ENCODE assay signal across 1 cellular context in genomic region chr9:87547665-87548064, GRCh38.
TF ChIP-seq lines count a peak whose summit lies in the region.

No MANE protein-coding gene starts in this region.

TF ChIP-seq in K562, 482 proteins besides CTCF, POLR2A, EP300 and RAD21 (continues in another document):
- no peak for TF ChIP-seq MBD1 (CRISPR knock-in tag; IDR thresholded peaks at IDR 0.05)
- no peak for TF ChIP-seq KDM4B (IDR thresholded peaks at IDR 0.05; ENCODE audit: borderline replicate concordance in 2 of 2, low read depth in 1 of 2)
- no peak for TF ChIP-seq GTF3C2 (IDR thresholded peaks at IDR 0.05; ENCODE audit: borderline replicate concordance, extremely low read depth, insufficient read length)
- TF ChIP-seq SIX5 (IDR thresholded peaks at IDR 0.05; ENCODE audit: borderline replicate concordance in 1 of 2, insufficient read depth in 1 of 2, low read depth in 1 of 2, low read length in 2 of 2), result no peak
- no peak for TF ChIP-seq MAFF (IDR thresholded peaks at IDR 0.05; ENCODE audit: low read length)
- TF ChIP-seq E2F6 (IDR thresholded peaks at IDR 0.05; ENCODE audit: borderline replicate concordance in 1 of 2, extremely low read depth in 1 of 2, insufficient read depth in 1 of 2, insufficient read length in 1 of 2, low read depth in 1 of 2, low read length in 1 of 2, poor library complexity in 1 of 2, severe bottlenecking in 1 of 2), result no peak
- TF ChIP-seq MTA2 (IDR thresholded peaks at IDR 0.05; ENCODE audit: low read depth), result no peak
- TF ChIP-seq FOSL1 (tag; conservative IDR thresholded peaks at IDR 0.05), result peak; percentile 75
- TF ChIP-seq TSC22D4 (tag; IDR thresholded peaks at IDR 0.05), result no peak
- TF ChIP-seq CREB3L1 (IDR thresholded peaks at IDR 0.05; ENCODE audit: borderline replicate concordance, low read depth), result no peak
- TF ChIP-seq ZNF12 (CRISPR knock-in tag; IDR thresholded peaks at IDR 0.05), result no peak
- TF ChIP-seq TOE1 (IDR thresholded peaks at IDR 0.05; ENCODE audit: borderline replicate concordance), result no peak
- no peak for TF ChIP-seq TOE1 (CRISPR knock-in tag; IDR thresholded peaks at IDR 0.05; ENCODE audit: borderline replicate concordance, low read depth)
- no peak for TF ChIP-seq ZNF589 (CRISPR knock-in tag; IDR thresholded peaks at IDR 0.05; ENCODE audit: low read depth)
- no peak for TF ChIP-seq ZMIZ1 (IDR thresholded peaks at IDR 0.05; ENCODE audit: low read depth in 2 of 2, low read length in 2 of 2)
- no peak for TF ChIP-seq ZNF324 (CRISPR knock-in tag; IDR thresholded peaks at IDR 0.05)
- no peak for TF ChIP-seq HEY1 (CRISPR knock-in tag; IDR thresholded peaks at IDR 0.05; ENCODE audit: borderline replicate concordance)
- TF ChIP-seq MIER1 (IDR thresholded peaks at IDR 0.05; ENCODE audit: low read depth), result no peak
- TF ChIP-seq ZBTB33 (CRISPR knock-in tag; IDR thresholded peaks at IDR 0.05), result peak; percentile 61
- TF ChIP-seq CCAR2 (IDR thresholded peaks at IDR 0.05; ENCODE audit: low read depth, low read length), result no peak
- no peak for TF ChIP-seq CHD7 (IDR thresholded peaks at IDR 0.05; ENCODE audit: low read depth, low read length)
- TF ChIP-seq ATF3 (IDR thresholded peaks at IDR 0.05), result 0 out of 2 replicates have a peak, but pooled peaks have one; percentile 8
- no peak for TF ChIP-seq ATF3 (CRISPR knock-in tag; conservative IDR thresholded peaks at IDR 0.05)
- no peak for TF ChIP-seq NFRKB (IDR thresholded peaks at IDR 0.05; ENCODE audit: low read depth)
- TF ChIP-seq XRCC4 (IDR thresholded peaks at IDR 0.05; ENCODE audit: extremely low read depth, insufficient read depth, insufficient read length), result no peak
- TF ChIP-seq CGGBP1 (CRISPR knock-in tag; IDR thresholded peaks at IDR 0.05), result no peak
